In genomic region chr11:75919525-75919924, GRCh38 we compare ENCODE assay signal across 18 cellular contexts.
A peak's percentile ranks its signal among the peaks of the same experiment; 100 is the strongest.
DNase-seq lines count a peak whose midpoint lies in the region; ATAC-seq and TF ChIP-seq lines count a peak whose summit lies in the region.
"Had no signal": no experiment of that assay in that cellular context is flagged by ENCODE, and none has a peak within 500 bp of the region (broad histone marks: within the 10 kb centered on the region; RNA-seq: fewer than 3 reads in every experiment).

No MANE protein-coding gene starts in this region.

- ATAC-seq in HG03432 (IDR thresholded peaks at IDR 0.05; ENCODE audit: unreplicated experiment): no peak
- ATAC-seq: left lobe of liver; stimulated activated naive CD8-positive, alpha-beta T cell treated with anti-CD3 and anti-CD28 coated beads, Interleukin-15, amount 100 ng/mL, for 72 hours had no signal

- no peaks in the 10 kb centered on the region for H3K9me3 ChIP-seq in esophagus muscularis mucosa
- no peaks in the 10 kb centered on the region for H3K9me3 ChIP-seq in subcutaneous abdominal adipose tissue (ENCODE audit: control insufficient read depth in 5 of 5, low read length in 5 of 5)

- peak; percentile 13 for DNase-seq in DMS53 (lab: John Stamatoyannopoulos, UW)
- no peak for DNase-seq in DMS53 treated with DMSO at 0.1 percent for 48 hours (lab: John Stamatoyannopoulos, UW; ENCODE audit: unreplicated experiment)
- DNase-seq in esophagus muscularis mucosa (ENCODE audit: extremely low spot score): no peak
- DNase-seq in mesothelial cell of epicardium (ENCODE audit: low spot score in 2 of 2, unreplicated experiment in 2 of 2): no peak
- DNase-seq in SKM-1 treated with dmso at 0.1 percent for 144 hours (lab: John Stamatoyannopoulos, UW; ENCODE audit: unreplicated experiment): no peak
- no peak for DNase-seq in NCI-H2029 (lab: John Stamatoyannopoulos, UW)
- DNase-seq: CD4-positive, alpha-beta T cell; endodermal cell; GOT3; hippocampal formation; NCI-H1694; NCI-H774; nephron progenitor cell; stimulated activated naive CD8-positive, alpha-beta T cell treated with anti-CD3 and anti-CD28 coated beads, Interleukin-15, amount 100 ng/mL, for 72 hours had no signal

- H3K9ac ChIP-seq in subcutaneous abdominal adipose tissue (ENCODE audit: low read length in 5 of 5): peak overlapping the region in 2 of 5 donors; percentile 60 to 66

- TF ChIP-seq CTCF in esophagus muscularis mucosa (IDR thresholded peaks at IDR 0.05) (no peak), mesothelial cell of epicardium (IDR thresholded peaks at IDR 0.05; ENCODE audit: unreplicated experiment) (no peak)

- TF ChIP-seq EP300 in esophagus muscularis mucosa (IDR thresholded peaks at IDR 0.05): no peak

- peaks cover 11% of the 10 kb centered on the region for H3K9me3 Mint-ChIP-seq in mesothelial cell of epicardium
- H3K9me3 Mint-ChIP-seq: CD4-positive, alpha-beta T cell; endodermal cell; nephron progenitor cell; stimulated activated naive CD8-positive, alpha-beta T cell treated with anti-CD3 and anti-CD28 coated beads, Interleukin-15, amount 100 ng/mL, for 72 hours had no signal

- H3K36me3 ChIP-seq in esophagus muscularis mucosa (no peaks in the 10 kb centered on the region), subcutaneous abdominal adipose tissue (ENCODE audit: control insufficient read depth in 5 of 5, insufficient read depth in 5 of 5, low read length in 5 of 5) (peaks cover 0 to 13% (median 0%) of the 10 kb centered on the region in 5 donors)

- no peak for TF ChIP-seq POLR2A in esophagus muscularis mucosa (IDR thresholded peaks at IDR 0.05; ENCODE audit: low read depth)

- intact Hi-C loops in esophagus muscularis mucosa (cut with DNase I): no loop called here

- H3K27ac ChIP-seq in esophagus muscularis mucosa (replicated peaks in 1 of 4): peak overlapping the region; percentile 30 to 70 (median 52)
- H3K27ac ChIP-seq in subcutaneous abdominal adipose tissue (ENCODE audit: low read depth, low read length): peak overlapping the region; percentile 76
- H3K27ac ChIP-seq: 22Rv1 had no signal

- H3K27me3 Mint-ChIP-seq in mesothelial cell of epicardium (ENCODE audit: low read depth): no peaks in the 10 kb centered on the region
- H3K27me3 Mint-ChIP-seq: CD4-positive, alpha-beta T cell; stimulated activated naive CD8-positive, alpha-beta T cell treated with anti-CD3 and anti-CD28 coated beads, Interleukin-15, amount 100 ng/mL, for 72 hours had no signal

- H3K27me3 ChIP-seq in esophagus muscularis mucosa (no peaks in the 10 kb centered on the region), subcutaneous abdominal adipose tissue (ENCODE audit: control insufficient read depth in 5 of 5, insufficient read depth in 4 of 5, low read length in 5 of 5) (no peaks in the 10 kb centered on the region)

- H3K4me1 ChIP-seq in esophagus muscularis mucosa (peaks cover 11 to 57% (median 48%) of the 10 kb centered on the region in 4 donors), subcutaneous abdominal adipose tissue (ENCODE audit: control insufficient read depth in 5 of 5, insufficient read depth in 5 of 5, low read length in 5 of 5) (peaks cover 5 to 32% (median 30%) of the 10 kb centered on the region in 5 donors)

- peaks cover 10% of the 10 kb centered on the region for H3K36me3 Mint-ChIP-seq in mesothelial cell of epicardium

- H3K4me1 Mint-ChIP-seq in mesothelial cell of epicardium: peaks cover 16% of the 10 kb centered on the region
- H3K4me1 Mint-ChIP-seq: endodermal cell, nephron progenitor cell had no signal

- H3K27ac Mint-ChIP-seq in mesothelial cell of epicardium: peak overlapping the region; percentile 89
- H3K27ac Mint-ChIP-seq: CD4-positive, alpha-beta T cell; endodermal cell; nephron progenitor cell; stimulated activated naive CD8-positive, alpha-beta T cell treated with anti-CD3 and anti-CD28 coated beads, Interleukin-15, amount 100 ng/mL, for 72 hours had no signal

- no peak overlapping the region for H3K4me3 Mint-ChIP-seq in mesothelial cell of epicardium
- H3K4me3 Mint-ChIP-seq: CD4-positive, alpha-beta T cell; endodermal cell; nephron progenitor cell; stimulated activated naive CD8-positive, alpha-beta T cell treated with anti-CD3 and anti-CD28 coated beads, Interleukin-15, amount 100 ng/mL, for 72 hours had no signal

- H3K4me3 ChIP-seq in esophagus muscularis mucosa: peak overlapping the region in 2 of 4 donors; percentile 2 to 16
- H3K4me3 ChIP-seq in subcutaneous abdominal adipose tissue (ENCODE audit: low read depth in 1 of 5, low read length in 5 of 5): no peak overlapping the region

- 33% methylated on average over 2 of the region's 2 CpGs for WGBS in esophagus muscularis mucosa
